In genomic region chr5:170296935-170297588, GRCh38 we compare ENCODE assay signal across 8 cellular contexts. TPM values are rescaled to one million over a fixed set of nuclear protein-coding genes. Genes with fewer than 3 reads are reported as not detected.
DNase-seq lines count a peak whose midpoint lies in the region; ATAC-seq and TF ChIP-seq lines count a peak whose summit lies in the region.

No MANE protein-coding gene starts in this region.

- peak; percentile 55 for ATAC-seq in HG03103 (IDR thresholded peaks at IDR 0.05; ENCODE audit: low read depth, unreplicated experiment)
- peak; percentile 8 for ATAC-seq in stimulated activated naive CD8-positive, alpha-beta T cell treated with anti-CD3 and anti-CD28 coated beads, Interleukin-15, amount 100 ng/mL, for 72 hours

- intact Hi-C loops in colonic mucosa (cut with DNase I) = no loop called here

- H3K36me3 ChIP-seq in colonic mucosa = no peaks in the 10 kb centered on the region

- peak overlapping the region; percentile 95 to 99 for H3K4me3 Mint-ChIP-seq in stimulated activated naive CD8-positive, alpha-beta T cell treated with anti-CD3 and anti-CD28 coated beads, Interleukin-15, amount 100 ng/mL, for 72 hours

- H3K27ac ChIP-seq in colonic mucosa = peak overlapping the region; percentile 83

- H3K4me3 ChIP-seq in colonic mucosa = peak overlapping the region; percentile 35

- no peak for TF ChIP-seq CTCF in colonic mucosa (IDR thresholded peaks at IDR 0.05)

- H3K9me3 Mint-ChIP-seq in stimulated activated naive CD8-positive, alpha-beta T cell treated with anti-CD3 and anti-CD28 coated beads, Interleukin-15, amount 100 ng/mL, for 72 hours = no peaks in the 10 kb centered on the region

- peak; percentile 27 for DNase-seq in stimulated activated CD4-positive, alpha-beta T cell treated with anti-CD3 and anti-CD28 coated beads, Interleukin-15, amount 100 ng/mL, for 24 hours
- DNase-seq in stimulated activated CD4-positive, alpha-beta T cell treated with anti-CD3 and anti-CD28 coated beads, Interleukin-1b, Interleukin-23, amount 100 ng/mL, for 48 hours = no peak
- DNase-seq in colonic mucosa (no peak), NCI-H510A treated with DMSO at 0.1 percent for 48 hours (lab: John Stamatoyannopoulos, UW) (no peak), NCI-H2196 treated with DMSO at 0.1 percent for 48 hours (lab: John Stamatoyannopoulos, UW; ENCODE audit: unreplicated experiment) (no peak)
- no peak for DNase-seq in stimulated activated naive CD8-positive, alpha-beta T cell treated with anti-CD3 and anti-CD28 coated beads, Interleukin-15, amount 100 ng/mL, for 72 hours
- DNase-seq in stimulated activated naive CD4-positive, alpha-beta T cell (lab: John Stamatoyannopoulos, UW) = no peak

- H3K27me3 ChIP-seq in colonic mucosa = no peaks in the 10 kb centered on the region

- no peaks in the 10 kb centered on the region for H3K27me3 Mint-ChIP-seq in stimulated activated naive CD8-positive, alpha-beta T cell treated with anti-CD3 and anti-CD28 coated beads, Interleukin-15, amount 100 ng/mL, for 72 hours

- no peaks in the 10 kb centered on the region for H3K9me3 ChIP-seq in colonic mucosa

- peak overlapping the region; percentile 97 to 99 for H3K27ac Mint-ChIP-seq in stimulated activated naive CD8-positive, alpha-beta T cell treated with anti-CD3 and anti-CD28 coated beads, Interleukin-15, amount 100 ng/mL, for 72 hours

- peak overlapping the region; percentile 38 to 64 for H3K9ac ChIP-seq in colonic mucosa (ENCODE audit: low read depth in 2 of 2, low read length in 2 of 2)

- H3K4me1 ChIP-seq in colonic mucosa = no peaks in the 10 kb centered on the region

- peaks cover 63% of the 10 kb centered on the region for H3K4me1 Mint-ChIP-seq in stimulated activated naive CD8-positive, alpha-beta T cell treated with anti-CD3 and anti-CD28 coated beads, Interleukin-15, amount 100 ng/mL, for 72 hours

RNA-seq across cellular contexts. Expression of gene LCP2, which starts 0.5 kb away (rescaled TPM):
- 10 to 100 TPM in 1 of 2 donors, 1 to 10 TPM in 1; 8.0 to 13.4 TPM for total RNA-seq in colonic mucosa
